Comparison of ENCODE assay signal across 20 cellular contexts in the genomic region with DNA sequence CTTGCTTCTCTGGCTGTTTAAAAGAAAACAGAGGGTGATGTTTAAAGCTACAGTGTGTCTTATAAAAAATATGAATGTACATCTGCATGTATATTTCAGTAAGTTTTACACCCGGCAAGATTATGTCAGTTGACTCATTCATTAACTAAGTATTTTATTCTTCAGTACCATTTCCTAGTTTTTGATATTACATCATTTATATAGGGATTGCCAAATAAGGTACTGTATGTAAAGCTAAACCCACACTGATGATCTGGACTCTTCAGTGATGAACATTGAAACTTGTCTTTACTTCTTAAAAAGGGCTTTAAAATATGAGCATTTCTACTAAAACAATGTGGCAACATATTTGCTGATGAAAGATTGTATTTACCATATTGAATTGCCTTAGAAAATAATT.
DNase-seq lines count a peak whose midpoint lies in the region; ATAC-seq, FAIRE-seq and TF ChIP-seq lines count a peak whose summit lies in the region.
"Had no signal": no experiment of that assay in that cellular context is flagged by ENCODE, and none has a peak within 500 bp of the region (broad histone marks: within the 10 kb centered on the region; RNA-seq: fewer than 3 reads in every experiment).

No MANE protein-coding gene starts in this region.

- no peaks in the 10 kb centered on the region for H3K79me1 ChIP-seq in IMR-90 (ENCODE audit: low read depth in 1 of 2, low read length in 2 of 2)

- TF ChIP-seq RAD21 in IMR-90 (IDR thresholded peaks at IDR 0.05; ENCODE audit: low read length) = no peak

- no peak for FAIRE-seq in RCC 7860 (lab: Jason Lieb, UNC)
- FAIRE-seq: D721Med had no signal

- H3K9me1 ChIP-seq in IMR-90 (ENCODE audit: insufficient read depth, low read length) = no peaks in the 10 kb centered on the region

- no peak overlapping the region for H2BK15ac ChIP-seq in IMR-90 (ENCODE audit: low read depth, low read length)

- H4K5ac ChIP-seq in IMR-90 (ENCODE audit: low read depth, low read length) = no peak overlapping the region

- no peaks in the 10 kb centered on the region for H3K9me3 Mint-ChIP-seq in MCF 10A (ENCODE audit: unreplicated experiment)
- H3K9me3 Mint-ChIP-seq in stimulated activated memory B cell treated with anti-CD40 and anti-IgM and Interleukin-4, amounts not matched to agents 10 μg/mL and 1 μg/mL and 100 μg/mL, for 72 hours = no peaks in the 10 kb centered on the region
- H3K9me3 Mint-ChIP-seq: CD4-positive, alpha-beta T cell had no signal

- no peak overlapping the region for H2BK5ac ChIP-seq in IMR-90 (ENCODE audit: low read depth, low read length, poor library complexity, severe bottlenecking)

- H3K4me3 ChIP-seq in breast epithelium = no peak overlapping the region
- no peak overlapping the region for H3K4me3 ChIP-seq in IMR-90 (ENCODE audit: insufficient read depth, low read depth, low read length)
- no peak overlapping the region for H3K4me3 ChIP-seq in epithelial cell of esophagus (ENCODE audit: low read length)
- H3K4me3 ChIP-seq: BLaER1 treated with 17β-estradiol and CSF1 and Interleukin-3, amounts not matched to agents 10 nM and 100 nM had no signal

- no peak overlapping the region for H4K8ac ChIP-seq in IMR-90 (ENCODE audit: low read depth in 2 of 2, low read length in 2 of 2)

- H3K4me3 Mint-ChIP-seq in MCF 10A (ENCODE audit: unreplicated experiment) = no peak overlapping the region
- no peak overlapping the region for H3K4me3 Mint-ChIP-seq in stimulated activated memory B cell treated with anti-CD40 and anti-IgM and Interleukin-4, amounts not matched to agents 10 μg/mL and 1 μg/mL and 100 μg/mL, for 72 hours
- H3K4me3 Mint-ChIP-seq: CD4-positive, alpha-beta T cell had no signal

- H3K4me2 ChIP-seq in IMR-90 (ENCODE audit: low read depth, low read length) = no peak overlapping the region
- H3K4me2 ChIP-seq: BLaER1 treated with 17β-estradiol and CSF1 and Interleukin-3, amounts not matched to agents 10 nM and 100 nM; SK-N-SH had no signal

- no peaks in the 10 kb centered on the region for H3K4me1 Mint-ChIP-seq in MCF 10A (ENCODE audit: insufficient read depth, unreplicated experiment)
- no peaks in the 10 kb centered on the region for H3K4me1 Mint-ChIP-seq in stimulated activated memory B cell treated with anti-CD40 and anti-IgM and Interleukin-4, amounts not matched to agents 10 μg/mL and 1 μg/mL and 100 μg/mL, for 72 hours

- no peaks in the 10 kb centered on the region for H3K36me3 ChIP-seq in breast epithelium
- H3K36me3 ChIP-seq in IMR-90 (ENCODE audit: control insufficient read depth, insufficient read depth, low read length) = no peaks in the 10 kb centered on the region
- H3K36me3 ChIP-seq: BLaER1 treated with 17β-estradiol and CSF1 and Interleukin-3, amounts not matched to agents 10 nM and 100 nM had no signal

- no peak for TF ChIP-seq POLR2A in breast epithelium (IDR thresholded peaks at IDR 0.05)
- TF ChIP-seq POLR2A in IMR-90 (IDR thresholded peaks at IDR 0.05; ENCODE audit: low read depth, low read length) = no peak

- no peak overlapping the region for H2AK5ac ChIP-seq in IMR-90 (ENCODE audit: low read depth, low read length)

- no peak overlapping the region for H3K27ac ChIP-seq in breast epithelium
- no peak overlapping the region for H3K27ac ChIP-seq in IMR-90 (ENCODE audit: insufficient read depth, low read length)
- H3K27ac ChIP-seq: BLaER1 treated with 17β-estradiol and CSF1 and Interleukin-3, amounts not matched to agents 10 nM and 100 nM; HL-60 had no signal

- H3K56ac ChIP-seq in IMR-90 (ENCODE audit: extremely low read depth, insufficient read depth, low read length) = no peak overlapping the region

- no peak overlapping the region for H2AFZ ChIP-seq in IMR-90 (replicated peaks; ENCODE audit: low read length, poor library complexity)

- dilution Hi-C loops in IMR-90 (cut with HindIII; ENCODE audit: low sequenced_read_pairs, unreplicated experiment) = no loop called here

- no peak overlapping the region for H2AK9ac ChIP-seq in IMR-90 (replicated peaks; ENCODE audit: low read depth, low read length, poor library complexity)

- no CpG with 5 or more reads among the region's 1 CpG for WGBS in IMR-90 (ENCODE audit: extremely low coverage in 2 of 2, insufficient read length in 1 of 2), 2 experiments

- H3K36me3 Mint-ChIP-seq in MCF 10A (ENCODE audit: insufficient read depth, unreplicated experiment) = no peaks in the 10 kb centered on the region
- no peaks in the 10 kb centered on the region for H3K36me3 Mint-ChIP-seq in stimulated activated memory B cell treated with anti-CD40 and anti-IgM and Interleukin-4, amounts not matched to agents 10 μg/mL and 1 μg/mL and 100 μg/mL, for 72 hours

- H4K91ac ChIP-seq in IMR-90 (ENCODE audit: insufficient read depth, low read depth, low read length) = no peak overlapping the region

- BruUV-seq in MCF 10A (replicated peaks; lab: Mats Ljungman, UMichigan) (no TSS peak), IMR-90 (replicated peaks; lab: Mats Ljungman, UMichigan) (no TSS peak)

- no peak overlapping the region for H3K27ac Mint-ChIP-seq in MCF 10A (ENCODE audit: low read depth, unreplicated experiment)
- no peak overlapping the region for H3K27ac Mint-ChIP-seq in stimulated activated memory B cell treated with anti-CD40 and anti-IgM and Interleukin-4, amounts not matched to agents 10 μg/mL and 1 μg/mL and 100 μg/mL, for 72 hours
- H3K27ac Mint-ChIP-seq: CD4-positive, alpha-beta T cell had no signal

- ATAC-seq in IMR-90 (ENCODE audit: low read depth) (peak; percentile 17; the same call in 1 of the 2 replicates), GM21526 (IDR thresholded peaks at IDR 0.05; ENCODE audit: low FRiP score, unreplicated experiment) (no peak)
- no peak for ATAC-seq in stimulated activated memory B cell treated with anti-CD40 and anti-IgM and Interleukin-4, amounts not matched to agents 10 μg/mL and 1 μg/mL and 100 μg/mL, for 72 hours

- no peaks in the 10 kb centered on the region for H3K4me1 ChIP-seq in breast epithelium
- no peaks in the 10 kb centered on the region for H3K4me1 ChIP-seq in IMR-90 (ENCODE audit: control insufficient read depth, insufficient read depth, low read length)

- no peaks in the 10 kb centered on the region for H3K27me3 Mint-ChIP-seq in MCF 10A (ENCODE audit: insufficient read depth, unreplicated experiment)
- no peaks in the 10 kb centered on the region for H3K27me3 Mint-ChIP-seq in stimulated activated memory B cell treated with anti-CD40 and anti-IgM and Interleukin-4, amounts not matched to agents 10 μg/mL and 1 μg/mL and 100 μg/mL, for 72 hours

- in situ Hi-C loops in IMR-90 (cut with MboI; ENCODE audit: low sequenced_read_pairs) = loop anchor here (25.0 kb wide), 1 partner anchor 345 kb away; no protein-coding TSS in a partner anchor

- H3K23ac ChIP-seq in IMR-90 (ENCODE audit: low read depth, low read length) = no peak overlapping the region

- no peak overlapping the region for H3K14ac ChIP-seq in IMR-90 (replicated peaks; ENCODE audit: low read depth, low read length)

- POLR2A ChIA-PET in MCF 10A (lab: Yijun Ruan, JAX) = interaction anchor here (0.9 to 1.0 kb wide), 2 partner anchors 19 to 27 kb away, joined by 3 to 5 read pairs; no protein-coding TSS in a partner anchor
- POLR2A ChIA-PET in IMR-90 (lab: Charles Lee; ENCODE audit: unreplicated experiment) = interaction anchor here (0.6 kb wide), 1 partner anchor 173 kb away, joined by 4 read pairs; no protein-coding TSS in a partner anchor

- H4K20me1 ChIP-seq in IMR-90 (ENCODE audit: insufficient read depth, low read length) = no peaks in the 10 kb centered on the region
- H4K20me1 ChIP-seq: BLaER1 treated with 17β-estradiol and CSF1 and Interleukin-3, amounts not matched to agents 10 nM and 100 nM had no signal

- H2BK120ac ChIP-seq in IMR-90 (ENCODE audit: low read depth, low read length) = no peak overlapping the region

- H3K9ac ChIP-seq in IMR-90 (ENCODE audit: low read depth, low read length) = no peak overlapping the region
- H3K9ac ChIP-seq: BLaER1 treated with 17β-estradiol and CSF1 and Interleukin-3, amounts not matched to agents 10 nM and 100 nM; SK-N-SH had no signal

- no peak overlapping the region for H3K18ac ChIP-seq in IMR-90 (ENCODE audit: low read depth, low read length)

- intact Hi-C loops in MCF 10A (cut with micrococcal nuclease) = loop anchor here (10.0 kb wide), 1 partner anchor 412 kb away; no protein-coding TSS in a partner anchor
- intact Hi-C loops in breast epithelium (cut with DNase I; ENCODE audit: low total_unique reads) = no loop called here
- intact Hi-C loops in IMR-90 (cut with micrococcal nuclease) = no loop called here

- no peaks in the 10 kb centered on the region for H3K9me3 ChIP-seq in breast epithelium
- no peaks in the 10 kb centered on the region for H3K9me3 ChIP-seq in IMR-90 (ENCODE audit: control insufficient read depth, insufficient read depth, low read length)
- H3K9me3 ChIP-seq: BLaER1 treated with 17β-estradiol and CSF1 and Interleukin-3, amounts not matched to agents 10 nM and 100 nM; SK-N-SH had no signal

- H3K27me3 ChIP-seq in breast epithelium (no peaks in the 10 kb centered on the region), IMR-90 (ENCODE audit: control insufficient read depth, insufficient read depth, low read length) (no peaks in the 10 kb centered on the region)
- H3K27me3 ChIP-seq: BLaER1 treated with 17β-estradiol and CSF1 and Interleukin-3, amounts not matched to agents 10 nM and 100 nM had no signal

- DNase-seq in MCF 10A (ENCODE audit: unreplicated experiment) (peak; percentile 25), breast epithelium (ENCODE audit: low spot score in 2 of 2) (no peak), IMR-90 (no peak), epithelial cell of esophagus (ENCODE audit: low read depth) (peak; percentile 34), RCC 7860 (ENCODE audit: low spot score) (no peak), NCI-H1092 (lab: John Stamatoyannopoulos, UW) (no peak)
- DNase-seq: CD4-positive, alpha-beta T cell; GOT3; HCEC 1CT; Kasumi-1; MV-4-11; NCI-H2107; NCI-H774; SW 1271 had no signal

- no peak overlapping the region for H3K4ac ChIP-seq in IMR-90 (ENCODE audit: low read depth, low read length)

- CTCF ChIA-PET in MCF 10A (lab: Yijun Ruan, JAX) = interaction anchor here (0.5 to 0.6 kb wide), 2 partner anchors 19 to 67 kb away, joined by 3 read pairs; no protein-coding TSS in a partner anchor
- CTCF ChIA-PET in IMR-90 (lab: Yijun Ruan, JAX) = interaction anchor here (1.0 kb wide), 1 partner anchor 10 kb away, joined by 3 read pairs; no protein-coding TSS in a partner anchor

- H2BK20ac ChIP-seq in IMR-90 (ENCODE audit: low read depth, low read length) = no peak overlapping the region

- TF ChIP-seq CTCF in MCF 10A (IDR thresholded peaks at IDR 0.05; ENCODE audit: unreplicated experiment) (no peak), breast epithelium (IDR thresholded peaks at IDR 0.05) (no peak), IMR-90 (conservative IDR thresholded peaks at IDR 0.05; ENCODE audit: low read depth, low read length) (no peak), epithelial cell of esophagus (IDR thresholded peaks at IDR 0.05; ENCODE audit: insufficient read depth, low read depth, low read length, missing control alignments) (no peak)

TF ChIP-seq in IMR-90, 13 proteins besides CTCF, POLR2A, EP300 and RAD21:
- TF ChIP-seq CEBPB (IDR thresholded peaks at IDR 0.05; ENCODE audit: low read depth, low read length) (peak; percentile 64), BHLHE40 (IDR thresholded peaks at IDR 0.05; ENCODE audit: low read depth, low read length) (no peak), NFE2L2 (IDR thresholded peaks at IDR 0.05; ENCODE audit: low read depth, low read length) (no peak), RCOR1 (IDR thresholded peaks at IDR 0.05; ENCODE audit: insufficient replicate concordance, low read length) (no peak)

Comparison
In these comparisons a context has a peak if more than half of its experiments do, and no peak if none do; other contexts are left out.
1. DNase-seq: peak in MCF 10A (single experiment) and epithelial cell of esophagus (single experiment); none in breast epithelium (0 of 2), IMR-90 (single experiment), RCC 7860 (single experiment) and NCI-H1092 (single experiment).